In the genomic region with DNA sequence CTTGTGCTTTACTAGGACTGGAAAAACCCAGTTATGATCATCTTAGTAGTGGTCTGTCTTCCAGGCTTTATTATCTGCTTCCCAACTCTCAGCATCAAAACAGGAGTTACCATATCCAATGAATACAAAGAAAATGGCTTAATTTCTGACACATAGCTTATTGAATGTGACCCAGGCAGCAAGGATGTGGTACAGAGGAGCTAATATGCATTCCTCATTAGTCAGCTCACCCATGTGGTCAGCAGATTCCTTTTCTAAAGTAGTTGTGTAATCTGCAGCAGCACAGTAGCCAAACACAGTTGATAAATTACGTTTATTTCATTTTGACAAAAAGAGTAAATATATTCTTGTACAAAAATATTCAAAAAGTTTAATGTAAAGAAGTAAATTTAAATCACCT, we compare ENCODE assay signal across 14 cellular contexts. TPM values are rescaled to one million over a fixed set of nuclear protein-coding genes. Genes with fewer than 3 reads are reported as not detected.
DNase-seq lines count a peak whose midpoint lies in the region; ATAC-seq and TF ChIP-seq lines count a peak whose summit lies in the region.
"Had no signal": no experiment of that assay in that cellular context is flagged by ENCODE, and none has a peak within 500 bp of the region (broad histone marks: within the 10 kb centered on the region; RNA-seq: fewer than 3 reads in every experiment).

No MANE protein-coding gene starts in this region.

- no peak overlapping the region for H3K4me3 ChIP-seq in astrocyte of the cerebellum (ENCODE audit: low read depth, low read length)

- no peak for TF ChIP-seq CTCF in astrocyte of the cerebellum (IDR thresholded peaks at IDR 0.05; ENCODE audit: low read depth, low read length, missing control alignments)

- no peak for ATAC-seq in GM21528 (IDR thresholded peaks at IDR 0.05; ENCODE audit: low FRiP score, unreplicated experiment)
- ATAC-seq in effector memory CD8-positive, alpha-beta T cell (replicated peaks): no peak
- ATAC-seq: esophagus mucosa; natural killer cell treated with Interleukin-12 subunit alpha and Interleukin-12 subunit beta and Interleukin-15 and Interleukin-18, amount 100 ng/mL, for 72 hours had no signal

- in situ Hi-C loops in astrocyte of the cerebellum (cut with HindIII; ENCODE audit: low sequenced_read_pairs): no loop called here

- H3K4me3 Mint-ChIP-seq in effector memory CD8-positive, alpha-beta T cell: no peak overlapping the region
- H3K4me3 Mint-ChIP-seq: activated B cell treated with CpG ODN at 0.5 μM for 24 hours; B cell; natural killer cell treated with Interleukin-12 subunit alpha and Interleukin-12 subunit beta and Interleukin-15 and Interleukin-18, amount 100 ng/mL, for 72 hours had no signal

- H3K9me3 Mint-ChIP-seq in effector memory CD8-positive, alpha-beta T cell: no peaks in the 10 kb centered on the region

- H3K27me3 Mint-ChIP-seq in effector memory CD8-positive, alpha-beta T cell: no peaks in the 10 kb centered on the region
- H3K27me3 Mint-ChIP-seq: activated B cell treated with CpG ODN at 0.5 μM for 24 hours; B cell; natural killer cell treated with Interleukin-12 subunit alpha and Interleukin-12 subunit beta and Interleukin-15 and Interleukin-18, amount 100 ng/mL, for 72 hours had no signal

- no peaks in the 10 kb centered on the region for H3K36me3 Mint-ChIP-seq in effector memory CD8-positive, alpha-beta T cell (ENCODE audit: insufficient read depth)

- H3K4me1 Mint-ChIP-seq in effector memory CD8-positive, alpha-beta T cell (ENCODE audit: low read depth in 2 of 2): no peaks in the 10 kb centered on the region
- H3K4me1 Mint-ChIP-seq: activated B cell treated with CpG ODN at 0.5 μM for 24 hours, B cell had no signal

- peak; percentile 95 for DNase-seq in A172 (ENCODE audit: low spot score)
- DNase-seq in HPDE6-E6E7 (ENCODE audit: extremely low spot score): peak; percentile 71
- DNase-seq in astrocyte of the cerebellum (ENCODE audit: low read depth): peak; percentile 93
- peak; percentile 60 for DNase-seq in hepatic stellate cell (ENCODE audit: low spot score)
- DNase-seq in germinal center (ENCODE audit: low spot score): no peak
- DNase-seq in effector memory CD8-positive, alpha-beta T cell: no peak
- no peak for DNase-seq in NCI-H146 (lab: John Stamatoyannopoulos, UW)
- DNase-seq: activated B cell treated with CpG ODN at 0.5 μM for 24 hours; activated naive CD4-positive, alpha-beta T cell had no signal

- H3K27ac Mint-ChIP-seq in effector memory CD8-positive, alpha-beta T cell: no peak overlapping the region
- H3K27ac Mint-ChIP-seq: activated B cell treated with CpG ODN at 0.5 μM for 24 hours; B cell; natural killer cell treated with Interleukin-12 subunit alpha and Interleukin-12 subunit beta and Interleukin-15 and Interleukin-18, amount 100 ng/mL, for 72 hours had no signal

RNA-seq across cellular contexts. Expression of a gene that starts 43.6 kb away (rescaled TPM):
- total RNA-seq in A172 (2014; rRNA removed; shearing (Covaris generic)): not detected in 2 replicates
- total RNA-seq: activated B cell treated with CpG ODN at 0.5 μM for 24 hours; B cell; esophagus mucosa; natural killer cell treated with Interleukin-12 subunit alpha and Interleukin-12 subunit beta and Interleukin-15 and Interleukin-18, amount 100 ng/mL, for 72 hours; ureter had no signal

Comparison
In these comparisons a context has a peak if more than half of its experiments do, and no peak if none do; other contexts are left out.
1. DNase-seq: peak in A172 (single experiment), HPDE6-E6E7 (single experiment), astrocyte of the cerebellum (single experiment) and hepatic stellate cell (single experiment); none in germinal center (single experiment), effector memory CD8-positive, alpha-beta T cell (0 of 3) and NCI-H146 (single experiment).